In the genomic region with DNA sequence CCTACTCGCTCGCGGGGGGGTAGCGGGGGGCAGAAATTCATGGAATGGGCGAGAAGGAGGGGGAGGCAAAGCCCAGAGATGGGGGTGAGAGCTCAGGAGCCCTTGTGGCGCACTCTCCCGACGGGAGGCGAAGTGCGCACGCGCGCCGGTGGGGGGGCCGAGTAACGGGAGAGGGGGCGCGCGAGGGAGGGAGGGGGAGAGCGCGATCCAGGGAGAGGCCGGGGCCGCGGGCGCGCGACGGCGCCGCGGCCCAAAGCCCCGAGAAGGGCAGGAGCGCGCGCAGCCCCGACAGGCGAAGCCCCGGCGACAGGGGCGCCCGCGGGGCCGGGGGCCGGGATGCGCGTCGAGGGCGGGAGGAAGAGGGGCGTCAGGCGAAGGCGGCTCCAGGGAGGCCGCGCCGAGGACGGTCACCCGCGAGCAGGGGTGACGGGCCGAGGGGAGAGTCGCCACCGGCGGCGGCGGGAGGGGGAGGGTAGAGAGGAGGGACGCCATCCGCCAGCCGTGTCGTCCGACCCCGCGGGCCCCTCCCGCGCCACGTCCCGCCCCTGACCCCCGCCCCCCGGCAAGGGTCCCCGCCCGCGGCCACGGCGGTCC, we compare ENCODE assay signal across 8 cellular contexts. TPM values are rescaled to one million over a fixed set of nuclear protein-coding genes. Genes with fewer than 3 reads are reported as not detected.
A peak's percentile ranks its signal among the peaks of the same experiment; 100 is the strongest.
DNase-seq lines count a peak whose midpoint lies in the region; ATAC-seq and TF ChIP-seq lines count a peak whose summit lies in the region.

No MANE protein-coding gene starts in this region.

- peak; percentile 42 for ATAC-seq in GM19023 (IDR thresholded peaks at IDR 0.05; ENCODE audit: unreplicated experiment)
- peak; percentile 41 for ATAC-seq in HG03280 (IDR thresholded peaks at IDR 0.05; ENCODE audit: unreplicated experiment)

- no peak for TF ChIP-seq CTCF in AG10803 (conservative IDR thresholded peaks at IDR 0.05; ENCODE audit: low read length)

- H3K9me3 ChIP-seq in mononuclear cell (ENCODE audit: low read depth, low read length), result no peaks in the 10 kb centered on the region

- H3K4me1 ChIP-seq in mononuclear cell (ENCODE audit: insufficient read depth, low read length), result peaks cover 46% of the 10 kb centered on the region

- DNase-seq in AG10803 (ENCODE audit: low read depth) (peak; percentile 54), NCI-H748 (lab: John Stamatoyannopoulos, UW; ENCODE audit: unreplicated experiment) (peak; percentile 88), activated T-cell treated with anti-CD3 and anti-CD28 coated beads for 1 hour (ENCODE audit: low read depth) (peak; percentile 68), epidermal melanocyte (ENCODE audit: insufficient read length, low spot score) (peak; percentile 43)
- DNase-seq in stimulated activated CD8-positive, alpha-beta memory T cell treated with anti-CD3 and anti-CD28 coated beads, Interleukin-4, amount 100 ng/mL, for 1 hour (ENCODE audit: low read depth in 2 of 2, low spot score in 1 of 2), result peak; percentile 28 to 49

- no peaks in the 10 kb centered on the region for H3K27me3 ChIP-seq in mononuclear cell (ENCODE audit: insufficient read depth, low read length)

- H3K4me3 ChIP-seq in AG10803 (ENCODE audit: low read length) (peak overlapping the region; percentile 73), mononuclear cell (ENCODE audit: low read length) (peak overlapping the region; percentile 65)

RNA-seq across cellular contexts. Expression of a gene that starts 0.4 kb away (rescaled TPM):
- total RNA-seq in mononuclear cell, result 142 TPM

RNA-seq across cellular contexts. Expression of a gene that starts 46.9 kb away (rescaled TPM):
- not detected for total RNA-seq in mononuclear cell

Comparison
In these comparisons a context has a peak if more than half of its experiments do, and no peak if none do; other contexts are left out.
1. Peak in every context shown above with its lines: DNase-seq, ATAC-seq and H3K4me3 ChIP-seq.